In genomic region chr3:108293858-108294257, GRCh38 we compare ENCODE assay signal across 9 cellular contexts. TPM values are rescaled to one million over a fixed set of nuclear protein-coding genes. Genes with fewer than 3 reads are reported as not detected.
DNase-seq lines count a peak whose midpoint lies in the region; ATAC-seq and TF ChIP-seq lines count a peak whose summit lies in the region.
"Had no signal": no experiment of that assay in that cellular context is flagged by ENCODE, and none has a peak within 500 bp of the region (broad histone marks: within the 10 kb centered on the region; RNA-seq: fewer than 3 reads in every experiment).

No MANE protein-coding gene starts in this region.

- intact Hi-C loops in activated CD4-positive, alpha-beta memory T cell treated with anti-CD3 and anti-CD28 coated beads for 36 hours (cut with micrococcal nuclease) = loop anchor here (1.0 kb wide), 7 partner anchors 7 to 352 kb away; no protein-coding TSS in a partner anchor

- no peak overlapping the region for H3K27ac ChIP-seq in right atrium auricular region

- H3K36me3 ChIP-seq in right atrium auricular region = no peaks in the 10 kb centered on the region

- no peaks in the 10 kb centered on the region for H3K4me1 ChIP-seq in right atrium auricular region

- peak; percentile 18 for DNase-seq in activated CD4-positive, alpha-beta memory T cell treated with anti-CD3 and anti-CD28 coated beads for 36 hours
- DNase-seq in mesothelial cell of epicardium (ENCODE audit: low spot score in 2 of 2, unreplicated experiment in 2 of 2) (no peak), NCI-H2227 (lab: John Stamatoyannopoulos, UW; ENCODE audit: unreplicated experiment) (no peak), NCI-H748 treated with DMSO at 0.1 percent for 48 hours (lab: John Stamatoyannopoulos, UW) (no peak), right atrium auricular region (ENCODE audit: low spot score) (no peak)
- DNase-seq: NCI-H774 had no signal

- no peaks in the 10 kb centered on the region for H3K27me3 Mint-ChIP-seq in activated CD4-positive, alpha-beta memory T cell treated with anti-CD3 and anti-CD28 coated beads for 36 hours
- no peaks in the 10 kb centered on the region for H3K27me3 Mint-ChIP-seq in mesothelial cell of epicardium (ENCODE audit: low read depth)

- H3K9me3 Mint-ChIP-seq in activated CD4-positive, alpha-beta memory T cell treated with anti-CD3 and anti-CD28 coated beads for 36 hours = peaks cover 10% of the 10 kb centered on the region
- H3K9me3 Mint-ChIP-seq in mesothelial cell of epicardium = peaks cover 21% of the 10 kb centered on the region

- H3K27me3 ChIP-seq in right atrium auricular region = no peaks in the 10 kb centered on the region

- H3K4me1 Mint-ChIP-seq in activated CD4-positive, alpha-beta memory T cell treated with anti-CD3 and anti-CD28 coated beads for 36 hours (ENCODE audit: low read depth) = peaks cover 45% of the 10 kb centered on the region
- peaks cover 4% of the 10 kb centered on the region for H3K4me1 Mint-ChIP-seq in mesothelial cell of epicardium

- H3K27ac Mint-ChIP-seq in activated CD4-positive, alpha-beta memory T cell treated with anti-CD3 and anti-CD28 coated beads for 36 hours = no peak overlapping the region
- no peak overlapping the region for H3K27ac Mint-ChIP-seq in mesothelial cell of epicardium

- H3K9me3 ChIP-seq in right atrium auricular region = no peaks in the 10 kb centered on the region

- no peak for TF ChIP-seq CTCF in mesothelial cell of epicardium (IDR thresholded peaks at IDR 0.05; ENCODE audit: unreplicated experiment)
- no peak for TF ChIP-seq CTCF in right atrium auricular region (IDR thresholded peaks at IDR 0.05)

- peak; percentile 76 for ATAC-seq in GM18508 (IDR thresholded peaks at IDR 0.05; ENCODE audit: insufficient read depth, unreplicated experiment)
- ATAC-seq in GM21423 (IDR thresholded peaks at IDR 0.05; ENCODE audit: unreplicated experiment) = peak; percentile 63
- peak; percentile 88 for ATAC-seq in HG03175 (IDR thresholded peaks at IDR 0.05; ENCODE audit: unreplicated experiment)

- no peaks in the 10 kb centered on the region for H3K36me3 Mint-ChIP-seq in activated CD4-positive, alpha-beta memory T cell treated with anti-CD3 and anti-CD28 coated beads for 36 hours
- H3K36me3 Mint-ChIP-seq in mesothelial cell of epicardium = peaks cover 5% of the 10 kb centered on the region

- POLR2A ChIA-PET in activated CD4-positive, alpha-beta memory T cell treated with anti-CD3 and anti-CD28 coated beads for 36 hours (lab: Charles Lee) = interaction anchor here (0.7 to 2.4 kb wide), 6 partner anchors 11 to 205 kb away, joined by 3 to 14 read pairs (median 3); partner anchors contain the start of gene IFT57

- H3K4me3 ChIP-seq in right atrium auricular region = no peak overlapping the region

- CTCF ChIA-PET in activated CD4-positive, alpha-beta memory T cell treated with anti-CD3 and anti-CD28 coated beads for 36 hours (lab: Charles Lee) = interaction anchor here (0.8 to 1.5 kb wide), 6 partner anchors 8 to 366 kb away, joined by 3 to 4 read pairs (median 3); partner anchors contain the start of gene IFT57

- no peak overlapping the region for H3K4me3 Mint-ChIP-seq in activated CD4-positive, alpha-beta memory T cell treated with anti-CD3 and anti-CD28 coated beads for 36 hours
- no peak overlapping the region for H3K4me3 Mint-ChIP-seq in mesothelial cell of epicardium

RNA-seq across cellular contexts. Expression of gene HHLA2, which starts 2.5 kb away (rescaled TPM):
- 1 to 10 TPM in 1 of 2 experiments, under 1 TPM in 1; 0.86 to 1.6 TPM for total RNA-seq in activated CD4-positive, alpha-beta memory T cell treated with anti-CD3 and anti-CD28 coated beads for 36 hours
- total RNA-seq in mesothelial cell of epicardium = not detected in 3 replicates
- not detected for total RNA-seq in right atrium auricular region
